In the genomic region with DNA sequence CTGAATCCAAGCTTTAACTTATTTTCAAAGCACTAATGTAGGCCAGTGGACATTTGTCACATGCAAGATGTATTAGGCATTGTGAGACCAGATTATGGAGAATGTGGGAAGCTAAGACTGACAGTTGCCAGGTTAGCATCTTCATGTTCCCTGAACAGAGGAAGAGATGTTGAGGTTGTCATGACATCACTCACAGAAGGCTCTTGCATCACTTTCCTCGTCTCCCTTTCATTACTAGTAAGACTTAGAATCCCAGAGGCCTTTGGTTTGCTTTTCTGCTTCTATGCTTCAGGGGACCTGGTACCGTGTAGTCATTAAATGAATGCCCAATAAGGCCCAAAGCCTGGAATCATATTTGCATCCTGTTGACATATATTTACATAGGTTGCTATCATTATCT, we compare ENCODE assay signal across 31 cellular contexts.
"Had no signal": no experiment of that assay in that cellular context is flagged by ENCODE, and none has a peak within 500 bp of the region (broad histone marks: within the 10 kb centered on the region; RNA-seq: fewer than 3 reads in every experiment).

No MANE protein-coding gene starts in this region.

- H3K27ac Mint-ChIP-seq: activated CD4-positive, alpha-beta memory T cell treated with anti-CD3 and anti-CD28 coated beads for 36 hours; activated naive CD8-positive, alpha-beta T cell; activated T-helper 2 cell treated with anti-CD3 and anti-CD28 coated beads, Interferon-gamma antibody, Interleukin-2, Interleukin-4, amounts not matched to agents 10 μg/mL and 5 μg/mL and 100 μg/mL, durations not matched to agents 14 hours and 24 hours and 36 hours; brain; stimulated activated memory B cell treated with anti-CD40 and anti-IgM and Interleukin-4, amounts not matched to agents 10 μg/mL and 1 μg/mL and 100 μg/mL, for 72 hours; T-helper 2 cell treated with Interferon-gamma antibody and Interleukin-4, amounts not matched to agents 5 μg/mL and 100 μg/mL, for 36 hours had no signal

- H3K27me3 ChIP-seq: cardiac muscle cell, colonic mucosa, ovary, sigmoid colon, upper lobe of left lung, vagina had no signal

- H3K4me3 Mint-ChIP-seq: activated CD4-positive, alpha-beta memory T cell treated with anti-CD3 and anti-CD28 coated beads for 36 hours; activated naive CD8-positive, alpha-beta T cell; brain; stimulated activated memory B cell treated with anti-CD40 and anti-IgM and Interleukin-4, amounts not matched to agents 10 μg/mL and 1 μg/mL and 100 μg/mL, for 72 hours; stimulated activated naive CD8-positive, alpha-beta T cell treated with anti-CD3 and anti-CD28 coated beads, Interleukin-15, amount 100 ng/mL, for 72 hours; T-helper 2 cell treated with Interferon-gamma antibody and Interleukin-4, amounts not matched to agents 5 μg/mL and 100 μg/mL, for 36 hours had no signal

- H3K4me3 ChIP-seq: cardiac muscle cell, colonic mucosa, lung, ovary, prostate gland, sigmoid colon, upper lobe of left lung, vagina had no signal

- H3K9me3 ChIP-seq: colonic mucosa, ovary, prostate gland, sigmoid colon, upper lobe of left lung, vagina had no signal

- H3K36me3 ChIP-seq: cardiac muscle cell, colonic mucosa, ovary, prostate gland, sigmoid colon, upper lobe of left lung, vagina had no signal

- H3K36me3 Mint-ChIP-seq: activated CD4-positive, alpha-beta memory T cell treated with anti-CD3 and anti-CD28 coated beads for 36 hours; activated naive CD8-positive, alpha-beta T cell; brain; stimulated activated memory B cell treated with anti-CD40 and anti-IgM and Interleukin-4, amounts not matched to agents 10 μg/mL and 1 μg/mL and 100 μg/mL, for 72 hours had no signal

- H3K27me3 Mint-ChIP-seq: activated CD4-positive, alpha-beta memory T cell treated with anti-CD3 and anti-CD28 coated beads for 36 hours; activated naive CD8-positive, alpha-beta T cell had no signal

- DNase-seq: activated CD4-positive, alpha-beta memory T cell treated with anti-CD3 and anti-CD28 coated beads for 36 hours; activated CD4-positive, alpha-beta T cell treated with anti-CD3 and anti-CD28 coated beads for 4 hours; activated CD8-positive, alpha-beta memory T cell treated with anti-CD3 and anti-CD28 coated beads, Interleukin-2, amount 50 U/mL, for 4 hours; activated T-cell treated with anti-CD3 and anti-CD28 coated beads, Interleukin-2, amount 50 U/mL, for 1 hour; anterior cingulate cortex; cerebellar nuclear complex; colonic mucosa; effector CD8-positive, alpha-beta T cell; kidney glomerular epithelial cell; mesendoderm; ovary; retina; sigmoid colon; small intestine; stimulated activated CD4-positive, alpha-beta T cell treated with anti-CD3 and anti-CD28 coated beads, Interleukin-1b, Interleukin-23, amount 100 ng/mL, for 48 hours; stimulated activated CD4-positive, alpha-beta T cell treated with anti-CD3 and anti-CD28 coated beads, Interleukin-4, amount 100 ng/mL, for 4 hours; stimulated activated CD8-positive, alpha-beta memory T cell treated with anti-CD3 and anti-CD28 coated beads, Interleukin-4, amount 100 ng/mL, for 48 hours; stimulated activated naive CD8-positive, alpha-beta T cell treated with anti-CD3 and anti-CD28 coated beads, Interleukin-15, amount 100 ng/mL, for 72 hours; substantia nigra had no signal

- H3K9me3 Mint-ChIP-seq: activated CD4-positive, alpha-beta memory T cell treated with anti-CD3 and anti-CD28 coated beads for 36 hours; activated T-helper 2 cell treated with anti-CD3 and anti-CD28 coated beads, Interferon-gamma antibody, Interleukin-2, Interleukin-4, amounts not matched to agents 10 μg/mL and 5 μg/mL and 100 μg/mL, durations not matched to agents 14 hours and 24 hours and 36 hours; brain; stimulated activated memory B cell treated with anti-CD40 and anti-IgM and Interleukin-4, amounts not matched to agents 10 μg/mL and 1 μg/mL and 100 μg/mL, for 72 hours; stimulated activated naive CD8-positive, alpha-beta T cell treated with anti-CD3 and anti-CD28 coated beads, Interleukin-15, amount 100 ng/mL, for 72 hours; T-helper 2 cell treated with Interferon-gamma antibody and Interleukin-4, amounts not matched to agents 5 μg/mL and 100 μg/mL, for 36 hours had no signal

- H3K4me1 ChIP-seq: colonic mucosa, prostate gland had no signal

- H3K27ac ChIP-seq: cardiac muscle cell, colonic mucosa, epithelial cell of prostate, ovary, prostate gland, sigmoid colon, upper lobe of left lung, vagina, VCaP had no signal
